In genomic region chr10:85193796-85194195, GRCh38 we compare ENCODE assay signal across 18 cellular contexts.
DNase-seq lines count a peak whose midpoint lies in the region; ATAC-seq and TF ChIP-seq lines count a peak whose summit lies in the region.
"Had no signal": no experiment of that assay in that cellular context is flagged by ENCODE, and none has a peak within 500 bp of the region (broad histone marks: within the 10 kb centered on the region; RNA-seq: fewer than 3 reads in every experiment).

No MANE protein-coding gene starts in this region.

- TF ChIP-seq CTCF in esophagus muscularis mucosa (IDR thresholded peaks at IDR 0.05) (no peak), liver (IDR thresholded peaks at IDR 0.05; ENCODE audit: low read depth, low read length, missing input control) (no peak), progenitor cell of endocrine pancreas (IDR thresholded peaks at IDR 0.05; ENCODE audit: unreplicated experiment) (no peak)

- H3K36me3 ChIP-seq in BLaER1 (no peaks in the 10 kb centered on the region), esophagus muscularis mucosa (no peaks in the 10 kb centered on the region), liver (ENCODE audit: control insufficient read depth in 4 of 4, insufficient read depth in 3 of 4, low read depth in 1 of 4, low read length in 3 of 4) (no peaks in the 10 kb centered on the region)

- no peaks in the 10 kb centered on the region for H3K9me3 Mint-ChIP-seq in progenitor cell of endocrine pancreas (ENCODE audit: low read depth)
- peaks cover 3% of the 10 kb centered on the region for H3K9me3 Mint-ChIP-seq in stimulated activated memory B cell treated with anti-CD40 and anti-IgM and Interleukin-4, amounts not matched to agents 10 μg/mL and 1 μg/mL and 100 μg/mL, for 72 hours

- H3K4me3 ChIP-seq in BLaER1 (no peak overlapping the region), esophagus muscularis mucosa (no peak overlapping the region), liver (ENCODE audit: low read depth in 1 of 3, low read length in 3 of 3) (no peak overlapping the region)
- H3K4me3 ChIP-seq: A549 had no signal

- H3K4me3 Mint-ChIP-seq in progenitor cell of endocrine pancreas (ENCODE audit: low read depth), result no peak overlapping the region
- H3K4me3 Mint-ChIP-seq in stimulated activated memory B cell treated with anti-CD40 and anti-IgM and Interleukin-4, amounts not matched to agents 10 μg/mL and 1 μg/mL and 100 μg/mL, for 72 hours, result no peak overlapping the region
- H3K4me3 Mint-ChIP-seq: CD8-positive, alpha-beta T cell; HFFc6 had no signal

- H3K27me3 ChIP-seq in BLaER1 (no peaks in the 10 kb centered on the region), esophagus muscularis mucosa (peaks cover 0 to 4% (median 0%) of the 10 kb centered on the region in 4 donors), liver (ENCODE audit: control insufficient read depth in 4 of 4, insufficient read depth in 4 of 4, low read length in 3 of 4) (no peaks in the 10 kb centered on the region)

- intact Hi-C loops in esophagus muscularis mucosa (cut with DNase I) (no loop called here), left ventricle myocardium superior (cut with micrococcal nuclease) (no loop called here)

- WGBS in esophagus muscularis mucosa, result 32% methylated on average over 3 of the region's 3 CpGs
- 24% methylated on average over 3 of the region's 3 CpGs for WGBS in liver

- ATAC-seq in left ventricle myocardium superior, result no peak
- no peak for ATAC-seq in stimulated activated memory B cell treated with anti-CD40 and anti-IgM and Interleukin-4, amounts not matched to agents 10 μg/mL and 1 μg/mL and 100 μg/mL, for 72 hours
- no peak for ATAC-seq in HG03045 (IDR thresholded peaks at IDR 0.05; ENCODE audit: unreplicated experiment)
- ATAC-seq: A549; CD8-positive, alpha-beta T cell; HCT116 had no signal

- H3K4me1 ChIP-seq in BLaER1, result peaks cover 10% of the 10 kb centered on the region
- H3K4me1 ChIP-seq in esophagus muscularis mucosa, result no peaks in the 10 kb centered on the region
- H3K4me1 ChIP-seq in liver (ENCODE audit: control insufficient read depth in 4 of 4, insufficient read depth in 4 of 4, low read length in 3 of 4), result peaks cover 9 to 23% (median 18%) of the 10 kb centered on the region in 4 donors
- H3K4me1 ChIP-seq: A549 had no signal

- no peak overlapping the region for H3K27ac ChIP-seq in BLaER1
- no peak overlapping the region for H3K27ac ChIP-seq in esophagus muscularis mucosa (replicated peaks in 1 of 4)
- no peak overlapping the region for H3K27ac ChIP-seq in liver (ENCODE audit: low read depth in 1 of 2, low read length in 2 of 2)
- H3K27ac ChIP-seq: 22Rv1, A549 had no signal

- peak; percentile 68 for DNase-seq in esophagus muscularis mucosa (ENCODE audit: extremely low spot score)
- DNase-seq in progenitor cell of endocrine pancreas (ENCODE audit: low spot score, unreplicated experiment), result no peak
- DNase-seq in left ventricle myocardium superior, result no peak
- DNase-seq: AML-193; Calu3; CD8-positive, alpha-beta T cell; DMS79 treated with DMSO at 0.1 percent for 48 hours; GF-D8; GOT3; H7; HFFc6 had no signal

- H3K4me2 ChIP-seq in BLaER1, result peak overlapping the region; percentile 23
- H3K4me2 ChIP-seq: A549 had no signal

- peaks cover 11% of the 10 kb centered on the region for H3K27me3 Mint-ChIP-seq in progenitor cell of endocrine pancreas
- H3K27me3 Mint-ChIP-seq in stimulated activated memory B cell treated with anti-CD40 and anti-IgM and Interleukin-4, amounts not matched to agents 10 μg/mL and 1 μg/mL and 100 μg/mL, for 72 hours, result no peaks in the 10 kb centered on the region

- H3K9me3 ChIP-seq in BLaER1, result no peaks in the 10 kb centered on the region
- no peaks in the 10 kb centered on the region for H3K9me3 ChIP-seq in esophagus muscularis mucosa
- H3K9me3 ChIP-seq in liver (ENCODE audit: control insufficient read depth in 4 of 4, low read length in 3 of 4), result no peaks in the 10 kb centered on the region
- H3K9me3 ChIP-seq: A549 had no signal

- H3K27ac Mint-ChIP-seq in progenitor cell of endocrine pancreas, result peak overlapping the region; percentile 56
- H3K27ac Mint-ChIP-seq in stimulated activated memory B cell treated with anti-CD40 and anti-IgM and Interleukin-4, amounts not matched to agents 10 μg/mL and 1 μg/mL and 100 μg/mL, for 72 hours, result no peak overlapping the region
- H3K27ac Mint-ChIP-seq: CD8-positive, alpha-beta T cell; HFFc6 had no signal

- TF ChIP-seq EP300 in esophagus muscularis mucosa (IDR thresholded peaks at IDR 0.05), result no peak

- H3K4me1 Mint-ChIP-seq in progenitor cell of endocrine pancreas (ENCODE audit: low read depth), result peaks cover 2% of the 10 kb centered on the region
- no peaks in the 10 kb centered on the region for H3K4me1 Mint-ChIP-seq in stimulated activated memory B cell treated with anti-CD40 and anti-IgM and Interleukin-4, amounts not matched to agents 10 μg/mL and 1 μg/mL and 100 μg/mL, for 72 hours

- peak; percentile 47 to 55 for TF ChIP-seq RAD21 in liver (IDR thresholded peaks at IDR 0.05)

- H3K9ac ChIP-seq in BLaER1 (no peak overlapping the region), liver (ENCODE audit: low read depth in 1 of 2, low read length in 2 of 2) (no peak overlapping the region)

- H3K36me3 Mint-ChIP-seq in progenitor cell of endocrine pancreas (ENCODE audit: insufficient read depth), result no peaks in the 10 kb centered on the region
- no peaks in the 10 kb centered on the region for H3K36me3 Mint-ChIP-seq in stimulated activated memory B cell treated with anti-CD40 and anti-IgM and Interleukin-4, amounts not matched to agents 10 μg/mL and 1 μg/mL and 100 μg/mL, for 72 hours
- H3K36me3 Mint-ChIP-seq: CD8-positive, alpha-beta T cell had no signal

- TF ChIP-seq POLR2A in esophagus muscularis mucosa (IDR thresholded peaks at IDR 0.05; ENCODE audit: low read depth), result no peak

- no peaks in the 10 kb centered on the region for H4K20me1 ChIP-seq in BLaER1

TF ChIP-seq in liver, 16 proteins besides CTCF, POLR2A, EP300 and RAD21:
- TF ChIP-seq MAX (IDR thresholded peaks at IDR 0.05), result no peak
- no peak for TF ChIP-seq ZBTB33 (IDR thresholded peaks at IDR 0.05)
- peak; percentile 93 to 96 for TF ChIP-seq HNF4A (conservative IDR thresholded peaks at IDR 0.05)
- TF ChIP-seq YY1 (IDR thresholded peaks at IDR 0.05), result peak; percentile 32
- no peak for TF ChIP-seq EGR1 (IDR thresholded peaks at IDR 0.05; ENCODE audit: low read depth in 2 of 2)
- peak; percentile 70 for TF ChIP-seq NR2F2 (IDR thresholded peaks at IDR 0.05)
- peak; percentile 27 for TF ChIP-seq REST (IDR thresholded peaks at IDR 0.05)
- TF ChIP-seq SP1 (IDR thresholded peaks at IDR 0.05), result no peak
- TF ChIP-seq TAF1 (conservative IDR thresholded peaks at IDR 0.05), result no peak
- TF ChIP-seq ATF3 (IDR thresholded peaks at IDR 0.05), result no peak
- peak; percentile 60 for TF ChIP-seq HNF4G (IDR thresholded peaks at IDR 0.05)
- peak; percentile 77 for TF ChIP-seq FOXA1 (IDR thresholded peaks at IDR 0.05)
- peak; percentile 89 for TF ChIP-seq FOXA2 (IDR thresholded peaks at IDR 0.05)
- peak; percentile 18 to 76 for TF ChIP-seq JUND (IDR thresholded peaks at IDR 0.05)
- no peak for TF ChIP-seq GABPA (IDR thresholded peaks at IDR 0.05 in 1 of 2, conservative IDR thresholded peaks at IDR 0.05 in 1 of 2)
- TF ChIP-seq RXRA (IDR thresholded peaks at IDR 0.05), result peak; percentile 89 to 90
